Comparison of ENCODE assay signal across 16 cellular contexts in the genomic region with DNA sequence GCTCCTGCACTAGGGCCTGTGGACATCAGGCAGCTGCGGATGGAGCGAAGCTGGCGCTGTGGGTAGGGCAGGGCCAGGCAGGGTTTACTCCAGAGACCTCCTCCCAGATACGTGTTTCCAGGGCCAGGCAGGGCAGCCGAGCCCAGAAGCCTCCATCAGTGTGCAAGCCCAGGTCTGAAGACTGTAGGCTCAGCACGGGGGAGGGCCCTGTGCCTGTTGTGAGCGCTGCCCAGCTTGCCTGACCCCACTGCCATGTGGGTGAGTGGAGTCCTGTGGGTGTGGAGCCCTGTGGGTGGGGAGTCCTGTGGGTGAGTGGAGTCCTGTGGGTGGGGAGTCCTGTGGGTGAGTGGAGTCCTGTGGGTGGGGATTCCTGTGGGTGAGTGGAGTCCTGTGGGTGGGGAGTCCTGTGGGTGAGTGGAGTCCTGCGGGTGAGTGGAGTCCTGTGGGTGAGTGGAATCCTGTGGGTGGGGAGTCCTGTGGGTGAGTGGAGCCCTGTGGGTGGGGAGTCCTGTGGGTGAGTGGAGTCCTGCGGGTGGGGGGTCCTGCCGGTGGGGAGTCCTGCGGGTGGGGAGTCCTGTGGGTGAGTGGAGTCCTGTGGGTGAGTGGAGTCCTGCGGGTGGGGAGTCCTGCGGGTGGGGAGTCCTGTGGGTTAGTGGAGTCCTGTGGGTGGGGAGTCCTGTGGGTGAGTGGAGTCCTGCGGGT. TPM values are rescaled to one million over a fixed set of nuclear protein-coding genes. Genes with fewer than 3 reads are reported as not detected.
DNase-seq lines count a peak whose midpoint lies in the region; ATAC-seq and TF ChIP-seq lines count a peak whose summit lies in the region.
"Not testable (repeated sequence)": the region's sequence is repeated elsewhere in the genome, so short reads cannot be mapped to it uniquely, and the experiment has no call there.
"Had no signal": no experiment of that assay in that cellular context is flagged by ENCODE, and none has a peak within 500 bp of the region (broad histone marks: within the 10 kb centered on the region; RNA-seq: fewer than 3 reads in every experiment).

No MANE protein-coding gene starts in this region.

- peak overlapping the region; percentile 25 for H3K27ac Mint-ChIP-seq in activated CD4-positive, alpha-beta T cell treated with anti-CD3 and anti-CD28 coated beads, Interleukin-2, amount 10 ng/mL, durations not matched to agents 7 days and 5 days
- peak overlapping the region in 1 of 2 donors; percentile 90 for H3K27ac Mint-ChIP-seq in effector memory CD8-positive, alpha-beta T cell
- H3K27ac Mint-ChIP-seq in memory B cell, result peak overlapping the region; percentile 91
- H3K27ac Mint-ChIP-seq in stimulated activated naive B cell treated with anti-CD40 and anti-IgM and Interleukin-4, amounts not matched to agents 10 μg/mL and 1 μg/mL and 100 μg/mL, for 72 hours, result peak overlapping the region; percentile 94

- H3K4me3 ChIP-seq in BE2C (ENCODE audit: low read depth, low read length), result not testable (repeated sequence)
- H3K4me3 ChIP-seq in GM12864 (ENCODE audit: low read depth, low read length), result peak overlapping the region; percentile 1; the same call in 1 of the 2 replicates

- not testable (repeated sequence) for H3K27me3 Mint-ChIP-seq in activated CD4-positive, alpha-beta T cell treated with anti-CD3 and anti-CD28 coated beads, Interleukin-2, amount 10 ng/mL, durations not matched to agents 7 days and 5 days; effector memory CD8-positive, alpha-beta T cell; memory B cell; stimulated activated naive B cell treated with anti-CD40 and anti-IgM and Interleukin-4, amounts not matched to agents 10 μg/mL and 1 μg/mL and 100 μg/mL, for 72 hours

- H3K9me3 ChIP-seq in BE2C, result not testable (repeated sequence)

- H3K9me3 Mint-ChIP-seq in activated CD4-positive, alpha-beta T cell treated with anti-CD3 and anti-CD28 coated beads, Interleukin-2, amount 10 ng/mL, durations not matched to agents 7 days and 5 days; effector memory CD8-positive, alpha-beta T cell; memory B cell; stimulated activated naive B cell treated with anti-CD40 and anti-IgM and Interleukin-4, amounts not matched to agents 10 μg/mL and 1 μg/mL and 100 μg/mL, for 72 hours: not testable (repeated sequence)

- H3K36me3 Mint-ChIP-seq in activated CD4-positive, alpha-beta T cell treated with anti-CD3 and anti-CD28 coated beads, Interleukin-2, amount 10 ng/mL, durations not matched to agents 7 days and 5 days (ENCODE audit: low read depth), result not testable (repeated sequence)
- H3K36me3 Mint-ChIP-seq in effector memory CD8-positive, alpha-beta T cell (ENCODE audit: insufficient read depth), result peaks cover 21% of the 10 kb centered on the region
- peaks cover 22% of the 10 kb centered on the region for H3K36me3 Mint-ChIP-seq in memory B cell
- H3K36me3 Mint-ChIP-seq in stimulated activated naive B cell treated with anti-CD40 and anti-IgM and Interleukin-4, amounts not matched to agents 10 μg/mL and 1 μg/mL and 100 μg/mL, for 72 hours, result peaks cover 45 to 50% of the 10 kb centered on the region in 2 donors

- CTCF ChIA-PET in activated CD4-positive, alpha-beta T cell treated with anti-CD3 and anti-CD28 coated beads, Interleukin-2, amount 10 ng/mL, durations not matched to agents 7 days and 5 days (lab: Charles Lee), result not testable (repeated sequence)

- POLR2A ChIA-PET in activated CD4-positive, alpha-beta T cell treated with anti-CD3 and anti-CD28 coated beads, Interleukin-2, amount 10 ng/mL, durations not matched to agents 7 days and 5 days (lab: Charles Lee), result not testable (repeated sequence)

- peak; percentile 58 for ATAC-seq in effector memory CD8-positive, alpha-beta T cell (replicated peaks)
- ATAC-seq in memory B cell (ENCODE audit: low read depth); stimulated activated naive B cell treated with anti-CD40 and anti-IgM and Interleukin-4, amounts not matched to agents 10 μg/mL and 1 μg/mL and 100 μg/mL, for 72 hours (replicated peaks): not testable (repeated sequence)

- not testable (repeated sequence) for TF ChIP-seq CTCF in BE2C (IDR thresholded peaks at IDR 0.05; ENCODE audit: low read depth, low read length); GM12864 (IDR thresholded peaks at IDR 0.05; ENCODE audit: low read depth, low read length, missing control alignments)

- peak; percentile 63 for DNase-seq in BE2C
- DNase-seq in GM12864 (ENCODE audit: low read depth); activated CD4-positive, alpha-beta T cell treated with anti-CD3 and anti-CD28 coated beads, Interleukin-2, amount 10 ng/mL, durations not matched to agents 7 days and 5 days; effector memory CD8-positive, alpha-beta T cell; memory B cell (ENCODE audit: low spot score in 2 of 2); stimulated activated naive B cell treated with anti-CD40 and anti-IgM and Interleukin-4, amounts not matched to agents 10 μg/mL and 1 μg/mL and 100 μg/mL, for 72 hours: not testable (repeated sequence)
- peak; percentile 16 for DNase-seq in M059J (ENCODE audit: low read depth)
- peak; percentile 40 for DNase-seq in RKO (ENCODE audit: low spot score)

- H3K36me3 ChIP-seq in BE2C, result peaks cover 22% of the 10 kb centered on the region

- H3K4me3 Mint-ChIP-seq in activated CD4-positive, alpha-beta T cell treated with anti-CD3 and anti-CD28 coated beads, Interleukin-2, amount 10 ng/mL, durations not matched to agents 7 days and 5 days; effector memory CD8-positive, alpha-beta T cell; memory B cell: not testable (repeated sequence)
- H3K4me3 Mint-ChIP-seq in stimulated activated naive B cell treated with anti-CD40 and anti-IgM and Interleukin-4, amounts not matched to agents 10 μg/mL and 1 μg/mL and 100 μg/mL, for 72 hours, result peak overlapping the region in 1 of 2 donors; percentile 48

- H3K4me1 ChIP-seq in BE2C, result not testable (repeated sequence)

- not testable (repeated sequence) for H3K27me3 ChIP-seq in BE2C

- H3K4me1 Mint-ChIP-seq in activated CD4-positive, alpha-beta T cell treated with anti-CD3 and anti-CD28 coated beads, Interleukin-2, amount 10 ng/mL, durations not matched to agents 7 days and 5 days, result not testable (repeated sequence)
- peaks cover 0 to 12% of the 10 kb centered on the region in 2 donors for H3K4me1 Mint-ChIP-seq in effector memory CD8-positive, alpha-beta T cell (ENCODE audit: low read depth in 2 of 2)
- peaks cover 22% of the 10 kb centered on the region for H3K4me1 Mint-ChIP-seq in memory B cell
- peaks cover 27 to 36% of the 10 kb centered on the region in 2 donors for H3K4me1 Mint-ChIP-seq in stimulated activated naive B cell treated with anti-CD40 and anti-IgM and Interleukin-4, amounts not matched to agents 10 μg/mL and 1 μg/mL and 100 μg/mL, for 72 hours

RNA-seq across cellular contexts. Expression of a gene that starts 18.2 kb away (rescaled TPM):
- polyA plus RNA-seq in BE2C (2012; ENCODE audit: insufficient read depth, insufficient read length, low read depth), result 0.19 TPM
- not detected in 2 replicates for total RNA-seq in M059J (2014; rRNA removed; shearing (Covaris generic))
- total RNA-seq in activated CD4-positive, alpha-beta T cell treated with anti-CD3 and anti-CD28 coated beads, Interleukin-2, amount 10 ng/mL, durations not matched to agents 7 days and 5 days, result not detected
- total RNA-seq: activated T-cell treated with anti-CD3 and anti-CD28 coated beads, Interleukin-2, amount 50 U/mL, for 4 hours; astrocyte; epithelial cell of proximal tubule; glomerular endothelial cell; GM23248; left ventricle myocardium inferior; mesenteric fat pad; right cardiac atrium had no signal
- polyA plus RNA-seq: GM23248, right cardiac atrium had no signal

RNA-seq across cellular contexts. Expression of a gene that starts 25.9 kb away (rescaled TPM):
- polyA plus RNA-seq in BE2C (2012; ENCODE audit: insufficient read depth, insufficient read length, low read depth), result 18.8 TPM
- total RNA-seq in M059J (2014; rRNA removed; shearing (Covaris generic)), result 7.7 and 10.2 TPM in 2 replicates
- total RNA-seq in activated CD4-positive, alpha-beta T cell treated with anti-CD3 and anti-CD28 coated beads, Interleukin-2, amount 10 ng/mL, durations not matched to agents 7 days and 5 days, result 10 to 100 TPM; 18.2 to 20.1 TPM

RNA-seq across cellular contexts. Expression of a gene that starts 43.1 kb away (rescaled TPM):
- 41.4 TPM for polyA plus RNA-seq in BE2C (2012; ENCODE audit: insufficient read depth, insufficient read length, low read depth)
- total RNA-seq in M059J (2014; rRNA removed; shearing (Covaris generic)), result 1.8 and 4.9 TPM in 2 replicates
- 10 to 100 TPM; 13.3 to 13.8 TPM for total RNA-seq in activated CD4-positive, alpha-beta T cell treated with anti-CD3 and anti-CD28 coated beads, Interleukin-2, amount 10 ng/mL, durations not matched to agents 7 days and 5 days

RNA-seq across cellular contexts. Expression of a gene that starts 46.7 kb away (rescaled TPM):
- 37.8 TPM for polyA plus RNA-seq in BE2C (2012; ENCODE audit: insufficient read depth, insufficient read length, low read depth)
- 0.37 and 0.84 TPM in 2 replicates for total RNA-seq in M059J (2014; rRNA removed; shearing (Covaris generic))
- 10 to 100 TPM; 12.4 to 13.5 TPM for total RNA-seq in activated CD4-positive, alpha-beta T cell treated with anti-CD3 and anti-CD28 coated beads, Interleukin-2, amount 10 ng/mL, durations not matched to agents 7 days and 5 days
